In genomic region chr11:2839395-2839941, GRCh38 we compare ENCODE assay signal across 2 cellular contexts.
TF ChIP-seq lines count a peak whose summit lies in the region.

No MANE protein-coding gene starts in this region.

TF ChIP-seq in SK-N-SH treated with all-trans-retinoic acid at 6 μM for 48 hours, 23 proteins besides CTCF, POLR2A, EP300 and RAD21 (continued from another document):
- no peak for TF ChIP-seq ARNTL (CRISPR knock-in tag; IDR thresholded peaks at IDR 0.05; ENCODE audit: borderline replicate concordance, low read depth)

TF ChIP-seq in H1, 55 proteins besides CTCF, POLR2A, EP300 and RAD21 (continued from another document):
- TF ChIP-seq POU5F1 (IDR thresholded peaks at IDR 0.05; ENCODE audit: low read depth, low read length) (no peak), CHD2 (IDR thresholded peaks at IDR 0.05; ENCODE audit: low read length) (no peak)
